11 cellular contexts compared by ENCODE assay signal in the genomic region with DNA sequence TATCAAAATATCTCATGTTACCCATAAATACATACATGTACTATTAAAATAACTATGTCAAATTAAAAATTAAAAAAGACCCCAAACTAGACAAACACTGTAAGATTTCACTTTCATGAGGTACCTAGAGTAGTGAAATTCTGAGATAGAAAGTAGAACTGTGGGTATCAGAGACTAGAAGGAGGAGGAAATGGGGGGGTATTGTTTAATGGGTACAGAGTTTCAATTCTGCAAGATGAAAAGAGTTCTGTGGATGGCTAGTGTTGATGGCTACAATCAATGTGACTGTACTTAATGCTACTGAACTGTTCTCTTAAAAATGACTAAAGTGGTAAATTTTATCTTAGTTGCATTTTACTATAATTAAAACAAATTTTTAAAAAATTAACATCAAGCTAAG. TPM values are rescaled to one million over a fixed set of nuclear protein-coding genes. Genes with fewer than 3 reads are reported as not detected.
A peak's percentile ranks its signal among the peaks of the same experiment; 100 is the strongest.
DNase-seq lines count a peak whose midpoint lies in the region; ATAC-seq and TF ChIP-seq lines count a peak whose summit lies in the region.
"Had no signal": no experiment of that assay in that cellular context is flagged by ENCODE, and none has a peak within 500 bp of the region (broad histone marks: within the 10 kb centered on the region; RNA-seq: fewer than 3 reads in every experiment).

No MANE protein-coding gene starts in this region.

- ATAC-seq in GM18505 (IDR thresholded peaks at IDR 0.05; ENCODE audit: unreplicated experiment) (peak; percentile 66), GM21360 (IDR thresholded peaks at IDR 0.05; ENCODE audit: unreplicated experiment) (peak; percentile 75), HG03095 (IDR thresholded peaks at IDR 0.05; ENCODE audit: unreplicated experiment) (peak; percentile 58), foreskin keratinocyte (no peak), left ventricle myocardium superior (no peak)
- ATAC-seq: PC-3 had no signal

- peaks cover 67% of the 10 kb centered on the region for H3K4me1 Mint-ChIP-seq in activated T-helper 1 cell treated with anti-CD3 and anti-CD28 coated beads, Interleukin-12 subunit alpha, Interleukin-12 subunit beta, Interleukin-2, Interleukin-4 antibody, amounts not matched to agents 30 ng/mL and 10 ng/mL and 1 ng/mL, durations not matched to agents 14 hours and 24 hours and 36 hours (ENCODE audit: low read depth)

- no peak overlapping the region for H3K27ac ChIP-seq in foreskin keratinocyte

- no peak for DNase-seq in activated T-helper 1 cell treated with anti-CD3 and anti-CD28 coated beads, Interleukin-12 subunit alpha, Interleukin-12 subunit beta, Interleukin-2, Interleukin-4 antibody, amounts not matched to agents 30 ng/mL and 10 ng/mL and 1 ng/mL, durations not matched to agents 14 hours and 24 hours and 36 hours (ENCODE audit: low spot score)
- DNase-seq in NCI-H187 treated with DMSO at 0.1 percent for 48 hours (lab: John Stamatoyannopoulos, UW) (no peak), foreskin keratinocyte (no peak), foreskin melanocyte (no peak), left ventricle myocardium superior (no peak)
- DNase-seq: activated CD4-positive, alpha-beta T cell treated with anti-CD3 and anti-CD28 coated beads for 4 hours; PC-3; stimulated activated naive CD4-positive, alpha-beta T cell treated with Interleukin-2 at 50 U/mL for 16 hours had no signal

- no peak overlapping the region for H3K4me3 Mint-ChIP-seq in activated T-helper 1 cell treated with anti-CD3 and anti-CD28 coated beads, Interleukin-12 subunit alpha, Interleukin-12 subunit beta, Interleukin-2, Interleukin-4 antibody, amounts not matched to agents 30 ng/mL and 10 ng/mL and 1 ng/mL, durations not matched to agents 14 hours and 24 hours and 36 hours

- no peaks in the 10 kb centered on the region for H3K27me3 ChIP-seq in foreskin keratinocyte

- intact Hi-C loops in activated T-helper 1 cell treated with anti-CD3 and anti-CD28 coated beads, Interleukin-12 subunit alpha, Interleukin-12 subunit beta, Interleukin-2, Interleukin-4 antibody, amounts not matched to agents 30 ng/mL and 10 ng/mL and 1 ng/mL, durations not matched to agents 14 hours and 24 hours and 36 hours (cut with micrococcal nuclease) = loop anchor here (1.0 to 5.0 kb wide), 2 partner anchors 8 to 40 kb away; no protein-coding TSS in a partner anchor
- intact Hi-C loops in left ventricle myocardium superior (cut with micrococcal nuclease) = no loop called here

- peaks cover 21% of the 10 kb centered on the region for H3K36me3 Mint-ChIP-seq in activated T-helper 1 cell treated with anti-CD3 and anti-CD28 coated beads, Interleukin-12 subunit alpha, Interleukin-12 subunit beta, Interleukin-2, Interleukin-4 antibody, amounts not matched to agents 30 ng/mL and 10 ng/mL and 1 ng/mL, durations not matched to agents 14 hours and 24 hours and 36 hours (ENCODE audit: low read depth)

- peaks cover 18% of the 10 kb centered on the region for H3K9me3 Mint-ChIP-seq in activated T-helper 1 cell treated with anti-CD3 and anti-CD28 coated beads, Interleukin-12 subunit alpha, Interleukin-12 subunit beta, Interleukin-2, Interleukin-4 antibody, amounts not matched to agents 30 ng/mL and 10 ng/mL and 1 ng/mL, durations not matched to agents 14 hours and 24 hours and 36 hours

- TF ChIP-seq CTCF in foreskin keratinocyte (conservative IDR thresholded peaks at IDR 0.05) = no peak

- peak overlapping the region; percentile 22 for H3K27ac Mint-ChIP-seq in activated T-helper 1 cell treated with anti-CD3 and anti-CD28 coated beads, Interleukin-12 subunit alpha, Interleukin-12 subunit beta, Interleukin-2, Interleukin-4 antibody, amounts not matched to agents 30 ng/mL and 10 ng/mL and 1 ng/mL, durations not matched to agents 14 hours and 24 hours and 36 hours

- H3K4me1 ChIP-seq in foreskin keratinocyte = peaks cover 16% of the 10 kb centered on the region

- TF ChIP-seq POLR2A in GM18505 (IDR thresholded peaks at IDR 0.05; ENCODE audit: borderline replicate concordance, extremely low read depth, insufficient read depth, insufficient read length) = no peak

- no peaks in the 10 kb centered on the region for H3K27me3 Mint-ChIP-seq in activated T-helper 1 cell treated with anti-CD3 and anti-CD28 coated beads, Interleukin-12 subunit alpha, Interleukin-12 subunit beta, Interleukin-2, Interleukin-4 antibody, amounts not matched to agents 30 ng/mL and 10 ng/mL and 1 ng/mL, durations not matched to agents 14 hours and 24 hours and 36 hours (ENCODE audit: insufficient read depth)

RNA-seq across cellular contexts. Expression of gene RFX7, which starts 36.6 kb away (rescaled TPM):
- total RNA-seq in activated T-helper 1 cell treated with anti-CD3 and anti-CD28 coated beads, Interleukin-12 subunit alpha, Interleukin-12 subunit beta, Interleukin-2, Interleukin-4 antibody, amounts not matched to agents 30 ng/mL and 10 ng/mL and 1 ng/mL, durations not matched to agents 14 hours and 24 hours and 36 hours = 40.7 and 41.7 TPM in 2 replicates
- total RNA-seq in foreskin keratinocyte = 23.1 and 24.9 TPM in 2 replicates
- 2.3 and 2.7 TPM in 2 replicates for polyA plus RNA-seq in foreskin keratinocyte
- total RNA-seq in left ventricle myocardium superior = 7.2 TPM

Comparison
In these comparisons a context has a peak if more than half of its experiments do, and no peak if none do; other contexts are left out.
1. ATAC-seq: peak in GM18505 (single experiment), GM21360 (single experiment) and HG03095 (single experiment); none in foreskin keratinocyte (single experiment) and left ventricle myocardium superior (single experiment).